29 cellular contexts compared by ENCODE assay signal in the genomic region with DNA sequence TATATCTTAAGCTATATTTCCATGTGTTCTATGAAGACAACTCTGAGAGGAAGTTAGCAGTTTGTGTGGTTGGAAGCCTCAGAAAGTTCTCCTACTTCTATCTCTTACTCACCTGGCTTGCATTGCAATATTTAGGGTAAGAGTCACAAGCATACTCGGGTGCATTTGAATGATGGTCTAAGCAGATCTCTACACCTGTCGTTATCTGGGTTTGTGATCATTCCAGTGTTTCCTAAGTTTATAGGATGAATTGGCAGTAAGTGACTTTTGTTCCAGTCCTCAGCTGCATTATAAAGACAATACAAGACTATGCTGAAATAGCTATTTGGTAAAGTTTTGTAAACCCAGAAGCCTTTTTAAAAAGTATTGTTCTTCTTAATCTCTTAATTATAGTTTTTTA.
"Had no signal": no experiment of that assay in that cellular context is flagged by ENCODE, and none has a peak within 500 bp of the region (broad histone marks: within the 10 kb centered on the region; RNA-seq: fewer than 3 reads in every experiment).

No MANE protein-coding gene starts in this region.

- H3K27ac ChIP-seq: SJCRH30, SK-N-MC had no signal

- DNase-seq: activated CD4-positive, alpha-beta T cell treated with anti-CD3 and anti-CD28 coated beads for 36 hours; activated CD4-positive, alpha-beta T cell treated with anti-CD3 and anti-CD28 coated beads, Interleukin-2, amount 10 ng/mL, durations not matched to agents 7 days and 5 days; activated CD4-positive, alpha-beta T cell treated with anti-CD3 and anti-CD28 coated beads, Interleukin-2, amount 50 U/mL, for 48 hours; activated CD8-positive, alpha-beta T cell treated with anti-CD3 and anti-CD28 coated beads, Interleukin-2, amount 10 ng/mL, durations not matched to agents 7 days and 5 days; activated gamma-delta T cell treated with Interleukin-2 at 50 U/mL for 16 hours; activated naive CD4-positive, alpha-beta T cell treated with anti-CD3 and anti-CD28 coated beads for 36 hours; activated T-cell treated with anti-CD3 and anti-CD28 coated beads, Interleukin-2, amount 50 U/mL, for 24 hours; anterior cingulate cortex; caudate nucleus; cerebellar nuclear complex; KG1; NCI-H1048; NCI-H1417 treated with DMSO at 0.1 percent for 48 hours; NCI-H187 treated with DMSO at 0.1 percent for 48 hours; NCI-H2081; NCI-H2171 treated with DMSO at 0.1 percent for 48 hours; NCI-H2227 treated with DMSO at 0.1 percent for 48 hours; NCI-H446; NCI-H510A treated with DMSO at 0.1 percent for 48 hours; NCI-H526 treated with DMSO at 0.1 percent for 48 hours; NCI-H82; NK-92 treated with Interleukin-12 subunit alpha and Interleukin-12 subunit beta, amount 100 ng/mL, for 24 hours; SHP77; SJCRH30; T1000 had no signal

- H3K36me3 ChIP-seq: SJCRH30 had no signal

- H3K27me3 ChIP-seq: SJCRH30 had no signal

- H3K9me3 ChIP-seq: SJCRH30 had no signal

- H3K4me3 ChIP-seq: SJCRH30, SK-N-MC had no signal

- ATAC-seq: activated CD4-positive, alpha-beta T cell treated with anti-CD3 and anti-CD28 coated beads for 36 hours; activated CD4-positive, CD25-positive, alpha-beta regulatory T cell treated with anti-CD3 and anti-CD28 coated beads, Interleukin-2, amount 50 U/mL, for 24 hours; activated CD8-positive, alpha-beta T cell treated with anti-CD3 and anti-CD28 coated beads, Interleukin-2, amount 10 ng/mL, durations not matched to agents 7 days and 5 days; activated naive CD4-positive, alpha-beta T cell treated with anti-CD3 and anti-CD28 coated beads, Interleukin-2, amount 50 U/mL, for 72 hours; WTC11 had no signal
